Comparison of ENCODE assay signal across 1 cellular context in genomic region chr7:155298834-155299538, GRCh38.
TF ChIP-seq lines count a peak whose summit lies in the region.

No MANE protein-coding gene starts in this region.

TF ChIP-seq in K562, 482 proteins besides CTCF, POLR2A, EP300 and RAD21 (continued from another document and continues in another):
- TF ChIP-seq ZFPM2 (CRISPR knock-in tag; IDR thresholded peaks at IDR 0.05) = 0 out of 2 replicates have a peak, but pooled peaks have one; percentile 50
- no peak for TF ChIP-seq KLF16 (IDR thresholded peaks at IDR 0.05)
- TF ChIP-seq YY1 (IDR thresholded peaks at IDR 0.05; ENCODE audit: borderline replicate concordance in 1 of 3, control insufficient read depth in 1 of 3, extremely low read depth in 1 of 3, insufficient read depth in 3 of 3, insufficient read length in 1 of 3, insufficient replicate concordance in 2 of 3, low read depth in 1 of 3, low read length in 2 of 3) = no peak
- no peak for TF ChIP-seq PATZ1 (CRISPR knock-in tag; IDR thresholded peaks at IDR 0.05; ENCODE audit: borderline replicate concordance)
- TF ChIP-seq LCOR (CRISPR knock-in tag; IDR thresholded peaks at IDR 0.05) = 0 out of 2 replicates have a peak, but pooled peaks have one; percentile 74
- TF ChIP-seq MYBL2 (IDR thresholded peaks at IDR 0.05; ENCODE audit: low read depth) = no peak
- TF ChIP-seq MYBL2 (CRISPR knock-in tag; IDR thresholded peaks at IDR 0.05; ENCODE audit: borderline replicate concordance) = no peak
- no peak; the same call in 1 of the 2 replicates for TF ChIP-seq ERF (CRISPR knock-in tag; IDR thresholded peaks at IDR 0.05)
- TF ChIP-seq NFE2L1 (tag; IDR thresholded peaks at IDR 0.05; ENCODE audit: borderline replicate concordance, low read depth) = no peak
- TF ChIP-seq ZNF431 (CRISPR knock-in tag; IDR thresholded peaks at IDR 0.05) = no peak
- TF ChIP-seq PKNOX1 (IDR thresholded peaks at IDR 0.05) = peak; percentile 83
- no peak for TF ChIP-seq CREM (IDR thresholded peaks at IDR 0.05; ENCODE audit: low read depth)
- no peak for TF ChIP-seq POLR3A (IDR thresholded peaks at IDR 0.05; ENCODE audit: borderline replicate concordance, extremely low read depth, insufficient read depth, insufficient read length)
- TF ChIP-seq CBX1 (IDR thresholded peaks at IDR 0.05; ENCODE audit: low read depth) = no peak
- peak; percentile 9 to 83; a peak in 1 of 4 replicates for TF ChIP-seq UBTF (IDR thresholded peaks at IDR 0.05; ENCODE audit: borderline replicate concordance in 1 of 2, low read depth in 2 of 2, low read length in 2 of 2)
- TF ChIP-seq ATF6 (CRISPR knock-in tag; IDR thresholded peaks at IDR 0.05) = 0 out of 2 replicates have a peak, but pooled peaks have one; percentile 47
- TF ChIP-seq NFYB (IDR thresholded peaks at IDR 0.05; ENCODE audit: extremely low read depth, insufficient read length) = peak; percentile 95
- TF ChIP-seq TBL1XR1 (IDR thresholded peaks at IDR 0.05; ENCODE audit: low read length in 2 of 2) = peak in 1 of 2 experiments; percentile 29; a peak in 1 of 4 replicates
- peak; percentile 6; the same call in 1 of the 2 replicates for TF ChIP-seq SP1 (CRISPR knock-in tag; IDR thresholded peaks at IDR 0.05)
- peak; percentile 32; the same call in 1 of the 2 replicates for TF ChIP-seq RB1 (IDR thresholded peaks at IDR 0.05; ENCODE audit: low read depth)
- TF ChIP-seq CCNT2 (IDR thresholded peaks at IDR 0.05; ENCODE audit: borderline replicate concordance, extremely low read depth, insufficient read length, low read depth, low read length) = no peak
- no peak for TF ChIP-seq NR2C2 (CRISPR knock-in tag; IDR thresholded peaks at IDR 0.05)
- TF ChIP-seq NR2C2 (tag; IDR thresholded peaks at IDR 0.05) = peak; percentile 15; the same call in 1 of the 2 replicates
- TF ChIP-seq SMAD3 (CRISPR knock-in tag; conservative IDR thresholded peaks at IDR 0.05) = 0 out of 2 replicates have a peak, but pooled peaks have one; percentile 11
- peak; percentile 70 for TF ChIP-seq RAD51 (IDR thresholded peaks at IDR 0.05; ENCODE audit: borderline replicate concordance, low read depth)
- TF ChIP-seq JUN (IDR thresholded peaks at IDR 0.05; ENCODE audit: borderline replicate concordance, low read depth, low read length) = no peak; the same call in 1 of the 2 replicates
- no peak for TF ChIP-seq JUN (CRISPR knock-in tag; IDR thresholded peaks at IDR 0.05; ENCODE audit: borderline replicate concordance)
- TF ChIP-seq AFF4 (CRISPR knock-in tag; IDR thresholded peaks at IDR 0.05) = 0 out of 2 replicates have a peak, but pooled peaks have one; percentile 68
- no peak for TF ChIP-seq ZNF436 (CRISPR knock-in tag; IDR thresholded peaks at IDR 0.05)
- TF ChIP-seq BRCA1 (IDR thresholded peaks at IDR 0.05) = no peak
- TF ChIP-seq BRCA1 (CRISPR knock-in tag; IDR thresholded peaks at IDR 0.05) = no peak
- TF ChIP-seq CXXC5 (CRISPR knock-in tag; IDR thresholded peaks at IDR 0.05) = peak; percentile 30; the same call in 1 of the 2 replicates
- no peak for TF ChIP-seq DDX20 (tag; IDR thresholded peaks at IDR 0.05; ENCODE audit: low read depth)
- TF ChIP-seq GABPB1 (CRISPR knock-in tag; IDR thresholded peaks at IDR 0.05) = peak; percentile 55; the same call in 1 of the 2 replicates
- TF ChIP-seq CTCFL (IDR thresholded peaks at IDR 0.05; ENCODE audit: borderline replicate concordance, insufficient read depth, low read depth, low read length, poor library complexity, severe bottlenecking) = no peak
- no peak for TF ChIP-seq SMARCA4 (IDR thresholded peaks at IDR 0.05)
- TF ChIP-seq ZNF511 (CRISPR knock-in tag; IDR thresholded peaks at IDR 0.05) = peak; percentile 26; the same call in 1 of the 2 replicates
- no peak for TF ChIP-seq RBFOX2 (IDR thresholded peaks at IDR 0.05; ENCODE audit: low read depth, low read length)
- TF ChIP-seq USF2 (CRISPR knock-in tag; IDR thresholded peaks at IDR 0.05) = peak; percentile 81
- TF ChIP-seq FOS (IDR thresholded peaks at IDR 0.05; ENCODE audit: extremely low read depth, insufficient read length) = peak; percentile 70
- peak; percentile 90 to 93 for TF ChIP-seq KDM1A (IDR thresholded peaks at IDR 0.05)
